ENCODE assay signal across 14 cellular contexts in genomic region chr14:96205994-96206392, GRCh38. TPM values are rescaled to one million over a fixed set of nuclear protein-coding genes. Genes with fewer than 3 reads are reported as not detected.
DNase-seq lines count a peak whose midpoint lies in the region; ATAC-seq and TF ChIP-seq lines count a peak whose summit lies in the region.
"Had no signal": no experiment of that assay in that cellular context is flagged by ENCODE, and none has a peak within 500 bp of the region (broad histone marks: within the 10 kb centered on the region; RNA-seq: fewer than 3 reads in every experiment).

No MANE protein-coding gene starts in this region.

- no TSS peak for BruUV-seq in PC-9 (replicated peaks; lab: Mats Ljungman, UMichigan)

- peaks cover 40% of the 10 kb centered on the region for H3K4me1 ChIP-seq in PC-9 (replicated peaks; ENCODE audit: insufficient read depth)
- H3K4me1 ChIP-seq in esophagus (ENCODE audit: control insufficient read depth in 2 of 2, insufficient read depth in 2 of 2, low read length in 1 of 2): peaks cover 0 to 10% of the 10 kb centered on the region in 2 donors
- H3K4me1 ChIP-seq in sigmoid colon: peaks cover 0 to 34% (median 30%) of the 10 kb centered on the region in 4 donors
- no peaks in the 10 kb centered on the region for H3K4me1 ChIP-seq in naive thymus-derived CD4-positive, alpha-beta T cell (ENCODE audit: control insufficient read depth in 2 of 2, insufficient read depth in 2 of 2, low read length in 2 of 2)

- TF ChIP-seq POLR2A in sigmoid colon (IDR thresholded peaks at IDR 0.05): no peak

- H4K20me1 ChIP-seq in PC-9 (ENCODE audit: insufficient read depth): no peaks in the 10 kb centered on the region

- H3F3A ChIP-seq in PC-9 (ENCODE audit: insufficient read depth, low read depth): peaks cover 27% of the 10 kb centered on the region

- H3K9me3 ChIP-seq in PC-9 (ENCODE audit: insufficient read depth, low read depth) (no peaks in the 10 kb centered on the region), esophagus (ENCODE audit: control insufficient read depth in 2 of 2, insufficient read depth in 1 of 2, low read depth in 1 of 2, low read length in 1 of 2) (no peaks in the 10 kb centered on the region), sigmoid colon (no peaks in the 10 kb centered on the region)
- no peaks in the 10 kb centered on the region for H3K9me3 ChIP-seq in naive thymus-derived CD4-positive, alpha-beta T cell (ENCODE audit: control insufficient read depth in 2 of 3, low read length in 3 of 3)

- H3K27ac Mint-ChIP-seq in naive thymus-derived CD4-positive, alpha-beta T cell: no peak overlapping the region
- H3K27ac Mint-ChIP-seq: nephron progenitor cell; stimulated activated naive CD8-positive, alpha-beta T cell treated with anti-CD3 and anti-CD28 coated beads, Interleukin-15, Interleukin-2, amounts not matched to agents 100 ng/mL and 50 ng/mL, for 24 hours had no signal

- no peaks in the 10 kb centered on the region for H3K9me2 ChIP-seq in PC-9 (ENCODE audit: insufficient read depth)

- H2AFZ ChIP-seq in PC-9: no peak overlapping the region

- POLR2A ChIA-PET in BJ (lab: Charles Lee) (no interaction called here), PC-9 (lab: Charles Lee; ENCODE audit: unreplicated experiment) (no interaction called here)
- POLR2A ChIA-PET in naive thymus-derived CD4-positive, alpha-beta T cell (lab: Charles Lee): no interaction called here

- peaks cover 6% of the 10 kb centered on the region for H3K36me3 ChIP-seq in BJ (ENCODE audit: control insufficient read depth, insufficient read depth, low read length)
- no peaks in the 10 kb centered on the region for H3K36me3 ChIP-seq in PC-9 (ENCODE audit: low read depth)
- H3K36me3 ChIP-seq in esophagus (ENCODE audit: control insufficient read depth in 2 of 2, insufficient read depth in 2 of 2, low read length in 1 of 2): peaks cover 0 to under 1% of the 10 kb centered on the region in 2 donors
- H3K36me3 ChIP-seq in sigmoid colon: no peaks in the 10 kb centered on the region
- H3K36me3 ChIP-seq in naive thymus-derived CD4-positive, alpha-beta T cell (ENCODE audit: control insufficient read depth in 2 of 3, insufficient read depth in 3 of 3, low read length in 3 of 3): no peaks in the 10 kb centered on the region

- CTCF ChIA-PET in BJ (lab: Yijun Ruan, JAX): interaction anchor here (0.6 to 2.3 kb wide), 4 partner anchors 20 to 105 kb away, joined by 3 to 9 read pairs (median 4); no protein-coding TSS in a partner anchor
- CTCF ChIA-PET in PC-9 (lab: Charles Lee): no interaction called here
- CTCF ChIA-PET in naive thymus-derived CD4-positive, alpha-beta T cell (lab: Charles Lee): no interaction called here

- peaks cover 0 to 2% (median 0%) of the 10 kb centered on the region in 11 donors for H3K9me3 Mint-ChIP-seq in naive thymus-derived CD4-positive, alpha-beta T cell
- H3K9me3 Mint-ChIP-seq: stimulated activated naive CD8-positive, alpha-beta T cell treated with anti-CD3 and anti-CD28 coated beads, Interleukin-15, Interleukin-2, amounts not matched to agents 100 ng/mL and 50 ng/mL, for 24 hours had no signal

- H3K27me3 ChIP-seq in BJ (ENCODE audit: control insufficient read depth, insufficient read depth, low read length) (no peaks in the 10 kb centered on the region), PC-9 (ENCODE audit: insufficient read depth, low read depth) (no peaks in the 10 kb centered on the region), esophagus (ENCODE audit: control insufficient read depth in 1 of 2, insufficient read depth in 2 of 2, low read length in 2 of 2) (no peaks in the 10 kb centered on the region), sigmoid colon (no peaks in the 10 kb centered on the region)
- H3K27me3 ChIP-seq in naive thymus-derived CD4-positive, alpha-beta T cell (ENCODE audit: control insufficient read depth in 2 of 2, insufficient read depth in 2 of 2, low read length in 2 of 2): peaks cover 0 to 5% of the 10 kb centered on the region in 2 donors

- no peak for ATAC-seq in HG03439 (IDR thresholded peaks at IDR 0.05; ENCODE audit: unreplicated experiment)
- no peak for ATAC-seq in naive thymus-derived CD4-positive, alpha-beta T cell
- ATAC-seq: PC-3 had no signal

- 19% methylated on average over 6 of the region's 6 CpGs for WGBS in esophagus, 2 donors
- WGBS in sigmoid colon, 2 donors: 30 to 63% methylated on average over 6 of the region's 6 CpGs

- H3K27ac ChIP-seq in PC-9 (peak overlapping the region; percentile 17; the same call in 1 of the 2 replicates), esophagus (ENCODE audit: low read depth in 2 of 2, low read length in 1 of 2) (peak overlapping the region; percentile 87 to 99), sigmoid colon (peak overlapping the region; percentile 77 to 84 (median 83))
- H3K27ac ChIP-seq in naive thymus-derived CD4-positive, alpha-beta T cell (ENCODE audit: low read depth, low read length): no peak overlapping the region

- peaks cover 0 to 12% (median 7%) of the 10 kb centered on the region in 7 donors for H3K4me1 Mint-ChIP-seq in naive thymus-derived CD4-positive, alpha-beta T cell

- no peak for DNase-seq in BJ (ENCODE audit: low read depth)
- DNase-seq in PC-9: peak in 1 of 2 experiments; percentile 43
- DNase-seq in sigmoid colon: no peak
- no peak for DNase-seq in NCI-H226
- no peak for DNase-seq in naive thymus-derived CD4-positive, alpha-beta T cell
- DNase-seq in NCI-H2107 (lab: John Stamatoyannopoulos, UW): no peak
- DNase-seq: activated CD8-positive, alpha-beta memory T cell treated with anti-CD3 and anti-CD28 coated beads, Interleukin-2, amount 50 U/mL, for 4 hours; amygdala; NCI-H187; nephron progenitor cell had no signal

- peaks cover 25 to 45% (median 28%) of the 10 kb centered on the region in 5 donors for H3K27me3 Mint-ChIP-seq in naive thymus-derived CD4-positive, alpha-beta T cell

- H3K36me3 Mint-ChIP-seq in naive thymus-derived CD4-positive, alpha-beta T cell: peaks cover 0 to 1% (median 0%) of the 10 kb centered on the region in 5 donors

- TF ChIP-seq CTCF in BJ (IDR thresholded peaks at IDR 0.05; ENCODE audit: insufficient read depth, low read depth, low read length) (no peak), PC-9 (conservative IDR thresholded peaks at IDR 0.05) (no peak), sigmoid colon (IDR thresholded peaks at IDR 0.05) (no peak)

- H3K4me3 ChIP-seq in BJ (ENCODE audit: low read depth, low read length): peak overlapping the region; percentile 70
- peak overlapping the region; percentile 59; the same call in 1 of the 2 replicates for H3K4me3 ChIP-seq in PC-9
- peak overlapping the region; percentile 65 to 83 for H3K4me3 ChIP-seq in esophagus (ENCODE audit: low read depth in 1 of 2, low read length in 2 of 2)
- peak overlapping the region in 3 of 4 donors; percentile 45 to 59 (median 55) for H3K4me3 ChIP-seq in sigmoid colon
- no peak overlapping the region for H3K4me3 ChIP-seq in naive thymus-derived CD4-positive, alpha-beta T cell (ENCODE audit: low read length)

- H3K79me2 ChIP-seq in PC-9 (ENCODE audit: low read depth): peaks cover 7% of the 10 kb centered on the region; the same call in 1 of the 2 replicates

- peak overlapping the region; percentile 86 for H3K4me2 ChIP-seq in PC-9

- intact Hi-C loops in PC-9 (cut with micrococcal nuclease; ENCODE audit: unreplicated experiment) (loop anchor here (10.0 kb wide), 1 partner anchor 101 kb away; no protein-coding TSS in a partner anchor), sigmoid colon (cut with DNase I) (loop anchor here (2.0 kb wide), 1 partner anchor 49 kb away; no protein-coding TSS in a partner anchor)
- intact Hi-C loops in naive thymus-derived CD4-positive, alpha-beta T cell (cut with micrococcal nuclease): no loop called here

- no peak for TF ChIP-seq EP300 in sigmoid colon (IDR thresholded peaks at IDR 0.05)

- H3K4me3 Mint-ChIP-seq in naive thymus-derived CD4-positive, alpha-beta T cell: no peak overlapping the region
- H3K4me3 Mint-ChIP-seq: stimulated activated naive CD8-positive, alpha-beta T cell treated with anti-CD3 and anti-CD28 coated beads, Interleukin-15, Interleukin-2, amounts not matched to agents 100 ng/mL and 50 ng/mL, for 24 hours had no signal

RNA-seq across cellular contexts. Expression of gene BDKRB2, which starts 1.4 kb away (rescaled TPM):
- polyA plus RNA-seq in BJ (2011; rRNA removed) (21.3 and 26.8 TPM in 2 replicates), esophagus (10 to 100 TPM in 1 of 2 donors, 1 to 10 TPM in 1; 8.2 to 15.1 TPM), sigmoid colon (10 to 100 TPM in 1 of 3 donors, 1 to 10 TPM in 2; 6.0 to 10.8 (median 8.7) TPM)
- polyA minus RNA-seq in BJ (2011; rRNA and poly(A)+ RNA removed): 25.8 and 43.4 TPM in 2 replicates
- total RNA-seq in PC-9 (2021) (0.28 and 0.43 TPM in 2 replicates), sigmoid colon (1 to 10 TPM; 1.8 to 4.5 (median 3.9) TPM)
- not detected for total RNA-seq in naive thymus-derived CD4-positive, alpha-beta T cell
- under 1 TPM in 1 of 2 donors, not detected in 1; 0.08 TPM for polyA plus RNA-seq in naive thymus-derived CD4-positive, alpha-beta T cell

RNA-seq across cellular contexts. Expression of gene BDKRB1, which starts 50.0 kb away (rescaled TPM):
- 3.3 and 3.8 TPM in 2 replicates for polyA plus RNA-seq in BJ (2011; rRNA removed)
- 1.4 and 2.3 TPM in 2 replicates for polyA minus RNA-seq in BJ (2011; rRNA and poly(A)+ RNA removed)
- not detected in 2 replicates for total RNA-seq in PC-9 (2021)
- polyA plus RNA-seq in esophagus: 10 to 100 TPM; 13.4 to 18.5 TPM
- 1 to 10 TPM in 2 of 4 donors, under 1 TPM in 2; 0.33 to 2.9 (median 0.73) TPM for total RNA-seq in sigmoid colon
- 1 to 10 TPM; 2.4 to 4.9 (median 4.2) TPM for polyA plus RNA-seq in sigmoid colon
- not detected for total RNA-seq in naive thymus-derived CD4-positive, alpha-beta T cell
- not detected for polyA plus RNA-seq in naive thymus-derived CD4-positive, alpha-beta T cell

Comparison
In these comparisons a context has a peak if more than half of its experiments do, and no peak if none do; other contexts are left out.
1. RNA of gene BDKRB2, which starts 1.4 kb away (polyA plus RNA-seq): 21.3 to 26.8 TPM in BJ, 8.2 to 15.1 TPM in esophagus and 6.0 to 10.8 TPM in sigmoid colon; 0.08 TPM in naive thymus-derived CD4-positive, alpha-beta T cell; every median in the first group is over 4 times any median in the second.
2. intact Hi-C loops: an anchor here in PC-9 (10.0 kb wide) and sigmoid colon (2.0 kb wide); none called in naive thymus-derived CD4-positive, alpha-beta T cell.